In the genomic region with DNA sequence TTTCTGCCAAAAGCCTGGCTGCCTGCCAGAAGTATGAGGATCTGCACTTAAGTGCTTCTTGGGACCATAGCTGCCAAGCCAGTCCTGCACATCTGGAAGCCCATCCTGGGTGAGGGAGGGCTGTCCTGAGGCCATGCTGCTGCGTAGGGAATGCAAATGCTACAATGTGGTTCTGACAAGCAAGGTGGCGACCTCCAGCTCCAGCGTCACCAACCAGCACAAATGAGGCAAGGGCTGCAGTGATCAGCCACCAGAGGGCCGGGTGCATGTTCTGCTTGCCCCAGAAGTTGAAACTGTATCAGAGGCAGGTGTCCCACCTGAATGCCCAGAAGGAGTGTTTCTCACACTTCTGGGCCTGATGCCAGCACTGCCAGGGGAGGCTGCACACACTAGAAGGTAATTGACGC, we compare ENCODE assay signal across 9 cellular contexts.
A peak's percentile ranks its signal among the peaks of the same experiment; 100 is the strongest.
DNase-seq lines count a peak whose midpoint lies in the region; ATAC-seq, FAIRE-seq and TF ChIP-seq lines count a peak whose summit lies in the region.
"Had no signal": no experiment of that assay in that cellular context is flagged by ENCODE, and none has a peak within 500 bp of the region (broad histone marks: within the 10 kb centered on the region; RNA-seq: fewer than 3 reads in every experiment).

No MANE protein-coding gene starts in this region.

- ATAC-seq in GM21528 (IDR thresholded peaks at IDR 0.05; ENCODE audit: low FRiP score, unreplicated experiment) (peak; percentile 74), K562 (peak; percentile 93), GM19328 (IDR thresholded peaks at IDR 0.05; ENCODE audit: unreplicated experiment) (no peak), HG02588 (IDR thresholded peaks at IDR 0.05; ENCODE audit: unreplicated experiment) (no peak)

- BruUV-seq in K562 (replicated peaks; lab: Mats Ljungman, UMichigan), result no TSS peak

- POLR2A ChIA-PET in GM10248 (lab: Yijun Ruan, JAX) (no interaction called here), K562 (lab: Yijun Ruan, JAX) (interaction anchor here (0.9 kb wide), 1 partner anchor 60 kb away, joined by 4 read pairs; no protein-coding TSS in a partner anchor)

- H3K4me2 ChIP-seq in Loucy (ENCODE audit: low read depth, low read length, poor library complexity, severe bottlenecking), result no peak overlapping the region
- H3K4me2 ChIP-seq in K562 (ENCODE audit: insufficient read depth, low read length), result peak overlapping the region; percentile 5; the same call in 1 of the 2 replicates

- CTCF ChIA-PET in GM10248 (lab: Yijun Ruan, JAX), result interaction anchor here (1.3 to 2.1 kb wide), 4 partner anchors 13 to 659 kb away, joined by 3 to 8 read pairs (median 6); no protein-coding TSS in a partner anchor
- CTCF ChIA-PET in K562 (lab: Yijun Ruan, JAX; ENCODE audit: low intra/inter-chr PET ratio), result interaction anchor here (0.6 to 1.0 kb wide), 2 partner anchors 58 to 285 kb away, joined by 3 read pairs; no protein-coding TSS in a partner anchor

- peak; percentile 68 for FAIRE-seq in K562 (lab: Jason Lieb, UNC)

- H3K4me3 ChIP-seq in Loucy (ENCODE audit: low read length, poor library complexity, severe bottlenecking) (no peak overlapping the region), K562 (no peak overlapping the region)

- H4K20me1 ChIP-seq in Loucy (ENCODE audit: insufficient read depth, low read length, poor library complexity, severe bottlenecking) (no peaks in the 10 kb centered on the region), K562 (replicated peaks; ENCODE audit: control insufficient read depth, insufficient read depth, low read length) (no peaks in the 10 kb centered on the region)

- no peaks in the 10 kb centered on the region for H3K4me1 ChIP-seq in Loucy (ENCODE audit: insufficient read depth, low read length, poor library complexity, severe bottlenecking)
- peaks cover 0 to 5% of the 10 kb centered on the region in 2 experiments; a peak in 2 of 5 replicates for H3K4me1 ChIP-seq in K562 (replicated peaks in 1 of 2; ENCODE audit: control insufficient read depth in 2 of 2, insufficient read depth in 2 of 2, low read length in 2 of 2)

- no peak overlapping the region for H3K27ac ChIP-seq in K562 (ENCODE audit: extremely low read depth, low read depth, low read length)
- H3K27ac ChIP-seq: neutrophil had no signal

- H3K27me3 ChIP-seq in Loucy (ENCODE audit: insufficient read depth, low read length, poor library complexity, severe bottlenecking) (no peaks in the 10 kb centered on the region), K562 (ENCODE audit: control insufficient read depth in 2 of 2, insufficient read depth in 2 of 2, low read length in 2 of 2) (no peaks in the 10 kb centered on the region)

- in situ Hi-C loops in K562 (cut with MboI), result loop anchor here (5.0 kb wide), 1 partner anchor 55 kb away; no protein-coding TSS in a partner anchor

- no peak for TF ChIP-seq CTCF in GM10248 (IDR thresholded peaks at IDR 0.05; ENCODE audit: control extremely low read depth, extremely low read depth, low read depth, missing control alignments)
- peak; percentile 20; the same call in 1 of the 2 replicates for TF ChIP-seq CTCF in Loucy (conservative IDR thresholded peaks at IDR 0.05; ENCODE audit: low read length)
- TF ChIP-seq CTCF in K562 (IDR thresholded peaks at IDR 0.05 in 2 of 3, conservative IDR thresholded peaks at IDR 0.05 in 1 of 3; ENCODE audit: insufficient read depth in 2 of 3, low read depth in 1 of 3, low read length in 3 of 3), result peak; percentile 58 to 94 (median 67)

- H2AFZ ChIP-seq in Loucy (ENCODE audit: low read length), result no peak overlapping the region
- H2AFZ ChIP-seq in K562 (ENCODE audit: low read depth, low read length), result peak overlapping the region; percentile 71

- H3K36me3 ChIP-seq in Loucy (ENCODE audit: insufficient read depth, low read length) (no peaks in the 10 kb centered on the region), K562 (ENCODE audit: control insufficient read depth, insufficient read depth, low read length) (no peaks in the 10 kb centered on the region)
- H3K36me3 ChIP-seq: neutrophil had no signal

- H3K9me1 ChIP-seq in K562 (ENCODE audit: control insufficient read depth, insufficient read depth, low read length), result no peaks in the 10 kb centered on the region

- no peaks in the 10 kb centered on the region for H3K9me3 ChIP-seq in Loucy (ENCODE audit: insufficient read depth, low read depth, low read length)
- no peaks in the 10 kb centered on the region for H3K9me3 ChIP-seq in K562 (replicated peaks; ENCODE audit: control insufficient read depth, insufficient read depth, low read depth, low read length)
- H3K9me3 ChIP-seq: neutrophil had no signal

- TF ChIP-seq RAD21 in K562 (CRISPR knock-in tag; conservative IDR thresholded peaks at IDR 0.05 in 1 of 2, IDR thresholded peaks at IDR 0.05 in 1 of 2), result peak in 1 of 2 experiments; percentile 48; a peak in 2 of 4 replicates

- no peaks in the 10 kb centered on the region for H3K79me2 ChIP-seq in Loucy (ENCODE audit: insufficient read depth, low read length)
- H3K79me2 ChIP-seq in K562 (ENCODE audit: control insufficient read depth, insufficient read depth, low read length), result no peaks in the 10 kb centered on the region

- H3K9me2 ChIP-seq in Loucy (replicated peaks; ENCODE audit: low read depth, low read length), result no peaks in the 10 kb centered on the region

- WGBS in K562 (ENCODE audit: insufficient coverage, low coverage, missing lambda C conversion rate), result 49% methylated on average over 5 of the region's 5 CpGs

- intact Hi-C loops in K562 (cut with micrococcal nuclease), result loop anchor here (2.0 to 5.0 kb wide), 2 partner anchors 32 to 60 kb away; no protein-coding TSS in a partner anchor

- no peak for TF ChIP-seq POLR2A in K562 (conservative IDR thresholded peaks at IDR 0.05)

- TF ChIP-seq EP300 in K562 (IDR thresholded peaks at IDR 0.05; ENCODE audit: low read length), result no peak

- H3K9ac ChIP-seq in Loucy (ENCODE audit: low read depth, low read length, poor library complexity, severe bottlenecking) (no peak overlapping the region), K562 (ENCODE audit: insufficient read depth in 1 of 2, low read depth in 2 of 2, low read length in 2 of 2) (0 out of 4 replicates have a peak overlapping the region, but pooled peaks of 1 of the 2 experiments have one; percentile 2)

- H3F3A ChIP-seq in Loucy (ENCODE audit: low read depth), result no peaks in the 10 kb centered on the region

- DNase-seq in GM10248 (ENCODE audit: extremely low spot score), result peak; percentile 23
- peak; percentile 11 to 68 (median 28) for DNase-seq in K562 (ENCODE audit: extremely low read depth in 1 of 4, low spot score in 3 of 4)
- DNase-seq in mesenteric fat pad (ENCODE audit: low spot score), result no peak
- no peak for DNase-seq in superior temporal gyrus (ENCODE audit: extremely low spot score)

TF ChIP-seq in K562, 482 proteins besides CTCF, POLR2A, EP300 and RAD21 (continues in another document):
- TF ChIP-seq ZNF764 (CRISPR knock-in tag; IDR thresholded peaks at IDR 0.05; ENCODE audit: low read depth) (no peak), HSF4 (CRISPR knock-in tag; IDR thresholded peaks at IDR 0.05; ENCODE audit: borderline replicate concordance) (no peak), ZC3H8 (IDR thresholded peaks at IDR 0.05) (no peak), FIP1L1 (IDR thresholded peaks at IDR 0.05; ENCODE audit: low read depth, low read length, poor library complexity, severe bottlenecking) (no peak), TCFL5 (CRISPR knock-in tag; conservative IDR thresholded peaks at IDR 0.05) (no peak), DDX20 (tag; IDR thresholded peaks at IDR 0.05; ENCODE audit: low read depth) (no peak)
- TF ChIP-seq, protein P1, sequence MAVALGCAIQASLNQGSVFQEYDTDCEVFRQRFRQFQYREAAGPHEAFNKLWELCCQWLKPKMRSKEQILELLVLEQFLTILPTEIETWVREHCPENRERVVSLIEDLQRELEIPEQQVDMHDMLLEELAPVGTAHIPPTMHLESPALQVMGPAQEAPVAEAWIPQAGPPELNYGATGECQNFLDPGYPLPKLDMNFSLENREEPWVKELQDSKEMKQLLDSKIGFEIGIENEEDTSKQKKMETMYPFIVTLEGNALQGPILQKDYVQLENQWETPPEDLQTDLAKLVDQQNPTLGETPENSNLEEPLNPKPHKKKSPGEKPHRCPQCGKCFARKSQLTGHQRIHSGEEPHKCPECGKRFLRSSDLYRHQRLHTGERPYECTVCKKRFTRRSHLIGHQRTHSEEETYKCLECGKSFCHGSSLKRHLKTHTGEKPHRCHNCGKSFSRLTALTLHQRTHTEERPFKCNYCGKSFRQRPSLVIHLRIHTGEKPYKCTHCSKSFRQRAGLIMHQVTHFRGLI (CRISPR knock-in tag; IDR thresholded peaks at IDR 0.05), result no peak
- TF ChIP-seq, protein P2, sequence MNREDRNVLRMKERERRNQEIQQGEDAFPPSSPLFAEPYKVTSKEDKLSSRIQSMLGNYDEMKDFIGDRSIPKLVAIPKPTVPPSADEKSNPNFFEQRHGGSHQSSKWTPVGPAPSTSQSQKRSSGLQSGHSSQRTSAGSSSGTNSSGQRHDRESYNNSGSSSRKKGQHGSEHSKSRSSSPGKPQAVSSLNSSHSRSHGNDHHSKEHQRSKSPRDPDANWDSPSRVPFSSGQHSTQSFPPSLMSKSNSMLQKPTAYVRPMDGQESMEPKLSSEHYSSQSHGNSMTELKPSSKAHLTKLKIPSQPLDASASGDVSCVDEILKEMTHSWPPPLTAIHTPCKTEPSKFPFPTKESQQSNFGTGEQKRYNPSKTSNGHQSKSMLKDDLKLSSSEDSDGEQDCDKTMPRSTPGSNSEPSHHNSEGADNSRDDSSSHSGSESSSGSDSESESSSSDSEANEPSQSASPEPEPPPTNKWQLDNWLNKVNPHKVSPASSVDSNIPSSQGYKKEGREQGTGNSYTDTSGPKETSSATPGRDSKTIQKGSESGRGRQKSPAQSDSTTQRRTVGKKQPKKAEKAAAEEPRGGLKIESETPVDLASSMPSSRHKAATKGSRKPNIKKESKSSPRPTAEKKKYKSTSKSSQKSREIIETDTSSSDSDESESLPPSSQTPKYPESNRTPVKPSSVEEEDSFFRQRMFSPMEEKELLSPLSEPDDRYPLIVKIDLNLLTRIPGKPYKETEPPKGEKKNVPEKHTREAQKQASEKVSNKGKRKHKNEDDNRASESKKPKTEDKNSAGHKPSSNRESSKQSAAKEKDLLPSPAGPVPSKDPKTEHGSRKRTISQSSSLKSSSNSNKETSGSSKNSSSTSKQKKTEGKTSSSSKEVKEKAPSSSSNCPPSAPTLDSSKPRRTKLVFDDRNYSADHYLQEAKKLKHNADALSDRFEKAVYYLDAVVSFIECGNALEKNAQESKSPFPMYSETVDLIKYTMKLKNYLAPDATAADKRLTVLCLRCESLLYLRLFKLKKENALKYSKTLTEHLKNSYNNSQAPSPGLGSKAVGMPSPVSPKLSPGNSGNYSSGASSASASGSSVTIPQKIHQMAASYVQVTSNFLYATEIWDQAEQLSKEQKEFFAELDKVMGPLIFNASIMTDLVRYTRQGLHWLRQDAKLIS (CRISPR knock-in tag; IDR thresholded peaks at IDR 0.05), result no peak

Comparison
In these comparisons a context has a peak if more than half of its experiments do, and no peak if none do; other contexts are left out.
1. DNase-seq: peak in GM10248 (single experiment) and K562 (4 of 4); none in mesenteric fat pad (single experiment) and superior temporal gyrus (single experiment).
2. ATAC-seq: peak in GM21528 (single experiment) and K562 (single experiment); none in GM19328 (single experiment) and HG02588 (single experiment).